In genomic region chr4:73021634-73022033, GRCh38 we compare ENCODE assay signal across 8 cellular contexts. TPM values are rescaled to one million over a fixed set of nuclear protein-coding genes. Genes with fewer than 3 reads are reported as not detected.
DNase-seq lines count a peak whose midpoint lies in the region; ATAC-seq and TF ChIP-seq lines count a peak whose summit lies in the region.

No MANE protein-coding gene starts in this region.

- no peaks in the 10 kb centered on the region for H4K20me1 ChIP-seq in HCT116 (ENCODE audit: insufficient read depth)

- no TSS peak for BruUV-seq in HCT116 (replicated peaks; lab: Mats Ljungman, UMichigan)

- no peak for TF ChIP-seq POLR2A in HCT116 (IDR thresholded peaks at IDR 0.05; ENCODE audit: borderline replicate concordance, extremely low read depth, insufficient read depth, insufficient read length)

- POLR2A ChIA-PET in HCT116 (lab: Charles Lee): no interaction called here

- no peaks in the 10 kb centered on the region for H3K9me3 ChIP-seq in HCT116 (ENCODE audit: control insufficient read depth in 1 of 2, insufficient read depth in 1 of 2, low read depth in 1 of 2, low read length in 2 of 2)

- no peak overlapping the region for H3K27ac ChIP-seq in HCT116 (ENCODE audit: low read depth, low read length)

- H3K36me3 ChIP-seq in HCT116 (ENCODE audit: control insufficient read depth in 1 of 2, insufficient read depth in 2 of 2, low read length in 2 of 2): no peaks in the 10 kb centered on the region

- H3K4me1 ChIP-seq in HCT116 (ENCODE audit: control insufficient read depth in 1 of 2, insufficient read depth in 2 of 2, low read length in 2 of 2): no peaks in the 10 kb centered on the region

- intact Hi-C loops in HCT116 (cut with micrococcal nuclease): loop anchor here (2.0 kb wide), 1 partner anchor 517 kb away; no protein-coding TSS in a partner anchor

- ATAC-seq in HCT116: peak; percentile 84
- no peak for ATAC-seq in GM18870 (IDR thresholded peaks at IDR 0.05; ENCODE audit: unreplicated experiment)

- no peak overlapping the region for H3K9ac ChIP-seq in HCT116 (ENCODE audit: low read length)

- no peak overlapping the region for H2AFZ ChIP-seq in HCT116 (ENCODE audit: low read depth, low read length, poor library complexity, severe bottlenecking)

- peak; percentile 60 for TF ChIP-seq RAD21 in HCT116 (IDR thresholded peaks at IDR 0.05; ENCODE audit: low read depth)

- no peaks in the 10 kb centered on the region for H3K9me2 ChIP-seq in HCT116 (ENCODE audit: insufficient read depth)

- H3K27me3 ChIP-seq in HCT116 (ENCODE audit: insufficient read depth, low read length): peaks cover 15% of the 10 kb centered on the region

- RAD21 ChIA-PET in HCT116 (lab: Charles Lee; ENCODE audit: low non-redundant PET in 1 of 2, low total read pairs in 2 of 2, uncharacterized antibody in 2 of 2, unreplicated experiment in 2 of 2): no interaction called here

- no peaks in the 10 kb centered on the region for H3K79me2 ChIP-seq in HCT116 (ENCODE audit: insufficient read depth, low read length)

- no peak overlapping the region for H3K4me2 ChIP-seq in HCT116 (ENCODE audit: low read length)

- DNase-seq in NCI-H1417 (lab: John Stamatoyannopoulos, UW): peak in 2 of 3 experiments; percentile 4 to 61
- DNase-seq in NCI-H1417 treated with DMSO at 0.1 percent for 48 hours (lab: John Stamatoyannopoulos, UW): no peak
- peak; percentile 22 for DNase-seq in HCT116 (ENCODE audit: low read depth, low spot score)
- DNase-seq in NCI-H69 (lab: John Stamatoyannopoulos, UW): peak; percentile 28
- DNase-seq in epidermal melanocyte (ENCODE audit: insufficient read length, low spot score): peak; percentile 21
- DNase-seq in stromal cell of bone marrow (ENCODE audit: low read depth): peak; percentile 28
- no peak for DNase-seq in NCI-H774 (lab: John Stamatoyannopoulos, UW)

- peak in 2 of 3 experiments; percentile 34 to 43; a peak in 3 of 6 replicates for TF ChIP-seq CTCF in HCT116 (IDR thresholded peaks at IDR 0.05 in 2 of 3, conservative IDR thresholded peaks at IDR 0.05 in 1 of 3; ENCODE audit: borderline replicate concordance in 1 of 3, insufficient read depth in 1 of 3, low read depth in 2 of 3, low read length in 2 of 3)

- CTCF ChIA-PET in HCT116 (lab: Charles Lee): interaction anchor here (1.6 kb wide), 1 partner anchor 695 kb away, joined by 6 read pairs; no protein-coding TSS in a partner anchor

- no peak overlapping the region for H3K4me3 ChIP-seq in HCT116 (replicated peaks in 1 of 2; ENCODE audit: low read depth in 1 of 2, low read length in 2 of 2)

TF ChIP-seq in HCT116, 20 proteins besides CTCF, POLR2A, EP300 and RAD21:
- TF ChIP-seq POLR2AphosphoS5 (IDR thresholded peaks at IDR 0.05; ENCODE audit: low read depth, low read length) (no peak), JUND (IDR thresholded peaks at IDR 0.05) (no peak), YY1 (IDR thresholded peaks at IDR 0.05; ENCODE audit: extremely low read depth, insufficient replicate concordance, low read depth, low read length) (no peak), EZH2phosphoT487 (IDR thresholded peaks at IDR 0.05; ENCODE audit: borderline replicate concordance) (no peak), ZFX (IDR thresholded peaks at IDR 0.05) (no peak), EZH2 (IDR thresholded peaks at IDR 0.05) (no peak)
- TF ChIP-seq, protein P1, sequence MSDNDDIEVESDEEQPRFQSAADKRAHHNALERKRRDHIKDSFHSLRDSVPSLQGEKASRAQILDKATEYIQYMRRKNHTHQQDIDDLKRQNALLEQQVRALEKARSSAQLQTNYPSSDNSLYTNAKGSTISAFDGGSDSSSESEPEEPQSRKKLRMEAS (IDR thresholded peaks at IDR 0.05): no peak

RNA-seq across cellular contexts. Expression of gene COX18, which starts 47.9 kb away (rescaled TPM):
- 12.5 TPM for total RNA-seq in HCT116 (2021; ENCODE audit: unreplicated experiment)
- polyA plus RNA-seq in HCT116 (2012): 4.3 and 7.0 TPM in 2 replicates

Comparison
In these comparisons a context has a peak if more than half of its experiments do, and no peak if none do; other contexts are left out.
1. DNase-seq: peak in NCI-H1417 (2 of 3), HCT116 (single experiment), NCI-H69 (single experiment), epidermal melanocyte (single experiment) and stromal cell of bone marrow (single experiment); none in NCI-H1417 treated with DMSO at 0.1 percent for 48 hours (single experiment) and NCI-H774 (single experiment).